Comparison of ENCODE assay signal across 18 cellular contexts in the genomic region with DNA sequence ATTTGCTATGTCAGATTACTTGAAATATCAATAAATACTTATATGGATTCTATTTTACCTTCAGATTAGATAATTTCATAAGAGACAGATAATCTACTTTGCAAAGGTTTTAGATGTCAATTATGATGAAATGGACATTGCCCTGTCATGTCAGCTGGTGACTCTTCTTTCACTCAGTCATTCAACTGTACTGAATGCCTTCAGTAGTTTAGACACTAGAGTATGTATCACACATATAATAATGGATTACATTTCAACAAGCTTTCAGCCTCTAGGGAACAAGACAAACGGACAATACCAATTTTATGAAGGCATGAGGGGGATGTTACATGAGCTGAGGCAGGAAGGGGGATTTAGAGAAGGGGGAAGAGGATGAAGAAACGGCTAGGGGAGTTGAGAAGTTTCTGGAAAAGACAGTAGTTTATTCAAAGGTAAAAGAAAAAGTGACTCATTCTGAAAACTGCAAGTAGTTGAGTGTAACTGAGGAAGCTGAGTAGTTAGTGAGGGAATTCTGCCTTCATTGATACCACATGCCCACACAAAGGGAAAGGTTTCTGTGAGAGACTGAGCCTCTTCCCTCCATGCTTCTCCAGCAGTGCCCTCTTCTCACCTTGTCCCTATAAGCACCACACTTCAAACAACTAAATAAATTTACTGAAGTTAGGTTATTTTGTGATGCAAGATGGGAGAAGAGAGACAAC. TPM values are rescaled to one million over a fixed set of nuclear protein-coding genes. Genes with fewer than 3 reads are reported as not detected.
A peak's percentile ranks its signal among the peaks of the same experiment; 100 is the strongest.
DNase-seq lines count a peak whose midpoint lies in the region; ATAC-seq lines count a peak whose summit lies in the region.
"Had no signal": no experiment of that assay in that cellular context is flagged by ENCODE, and none has a peak within 500 bp of the region (broad histone marks: within the 10 kb centered on the region; RNA-seq: fewer than 3 reads in every experiment).

No MANE protein-coding gene starts in this region.

- ATAC-seq in GM18511 (IDR thresholded peaks at IDR 0.05; ENCODE audit: unreplicated experiment) (peak; percentile 37), T-helper 17 cell (no peak)
- ATAC-seq: effector memory CD8-positive, alpha-beta T cell; Panc1 had no signal

- no peaks in the 10 kb centered on the region for H3K9me3 ChIP-seq in T-helper 17 cell (ENCODE audit: control insufficient read depth, low read length, poor library complexity, severe bottlenecking)
- H3K9me3 ChIP-seq: ovary, tibial nerve had no signal

- H3K27ac Mint-ChIP-seq in T-helper 17 cell: peak overlapping the region; percentile 90

- H3K4me1 Mint-ChIP-seq in T-helper 17 cell: peaks cover 5% of the 10 kb centered on the region

- H3K36me3 Mint-ChIP-seq in T-helper 17 cell (ENCODE audit: low read depth): no peaks in the 10 kb centered on the region

- H3K27me3 Mint-ChIP-seq in T-helper 17 cell: no peaks in the 10 kb centered on the region
- H3K27me3 Mint-ChIP-seq: effector memory CD8-positive, alpha-beta T cell had no signal

- no peak overlapping the region for H3K4me3 Mint-ChIP-seq in T-helper 17 cell
- H3K4me3 Mint-ChIP-seq: effector memory CD8-positive, alpha-beta T cell had no signal

- DNase-seq in ELR (ENCODE audit: low read depth): peak; percentile 10
- no peak for DNase-seq in T-helper 17 cell
- DNase-seq in fibroblast of gingiva (ENCODE audit: low read depth): peak; percentile 17
- no peak for DNase-seq in NCI-H82 (lab: John Stamatoyannopoulos, UW)
- DNase-seq in H4 (ENCODE audit: low spot score): no peak
- no peak for DNase-seq in LoVo (ENCODE audit: low spot score)
- DNase-seq: activated CD8-positive, alpha-beta memory T cell treated with anti-CD3 and anti-CD28 coated beads, Interleukin-2, amount 50 U/mL, for 4 hours; amygdala; DMS 273 treated with DMSO at 0.1 percent for 48 hours; effector memory CD8-positive, alpha-beta T cell; KG1; NCI-H1105 treated with DMSO at 0.1 percent for 48 hours; NCI-H2171 treated with DMSO at 0.1 percent for 48 hours; ovary; stimulated activated CD4-positive, alpha-beta T cell treated with anti-CD3 and anti-CD28 coated beads, Interleukin-4, amount 100 ng/mL, for 1 hour had no signal

RNA-seq across cellular contexts. Expression of a gene that starts 25.7 kb away (rescaled TPM):
- 10 to 100 TPM; 22.0 to 25.4 TPM for total RNA-seq in T-helper 17 cell
- 13.5 and 13.8 TPM in 2 replicates for total RNA-seq in H4 (2014; rRNA removed; shearing (Covaris generic))

RNA-seq across cellular contexts. Expression of a gene that starts 31.4 kb away (rescaled TPM):
- 1 to 10 TPM; 1.4 to 4.6 TPM for total RNA-seq in T-helper 17 cell
- total RNA-seq in H4 (2014; rRNA removed; shearing (Covaris generic)): not detected in 2 replicates

RNA-seq across cellular contexts. Expression of a gene that starts 48.7 kb away (rescaled TPM):
- total RNA-seq in T-helper 17 cell: 10 to 100 TPM in 1 of 2 donors, 1 to 10 TPM in 1; 8.6 to 11.2 TPM
- total RNA-seq in H4 (2014; rRNA removed; shearing (Covaris generic)): 42.0 and 49.3 TPM in 2 replicates

Comparison
In these comparisons a context has a peak if more than half of its experiments do, and no peak if none do; other contexts are left out.
1. DNase-seq: peak in ELR (single experiment) and fibroblast of gingiva (single experiment); none in T-helper 17 cell (0 of 3), NCI-H82 (single experiment), H4 (single experiment) and LoVo (single experiment).